In the genomic region with DNA sequence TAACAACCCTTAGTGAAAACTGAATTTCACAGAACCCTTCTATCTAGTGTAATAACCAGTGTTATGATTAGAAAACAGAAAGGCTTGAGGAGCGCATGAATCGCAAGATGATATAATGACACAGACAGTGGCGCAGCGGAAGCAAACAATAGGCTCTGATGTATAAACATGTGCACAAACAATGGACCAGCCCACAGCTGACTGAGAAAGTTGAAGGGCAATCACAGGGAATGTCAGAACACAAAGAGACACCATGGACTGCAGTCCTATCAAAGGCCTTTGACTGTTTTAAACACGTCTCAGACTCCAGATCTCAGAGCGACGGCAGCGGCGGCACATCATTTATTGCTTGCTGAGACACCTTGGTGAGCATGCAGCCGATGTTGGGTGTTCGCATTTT, we compare ENCODE assay signal across 16 cellular contexts.
"Had no signal": no experiment of that assay in that cellular context is flagged by ENCODE, and none has a peak within 500 bp of the region (broad histone marks: within the 10 kb centered on the region; RNA-seq: fewer than 3 reads in every experiment).

No MANE protein-coding gene starts in this region.

- H3K4me3 ChIP-seq: mucosa of descending colon, prostate gland had no signal

- H3K27me3 ChIP-seq: neutrophil had no signal

- ATAC-seq: activated naive CD8-positive, alpha-beta T cell treated with anti-CD3 and anti-CD28 coated beads, Interleukin-2, amount 50 U/mL, for 24 hours; activated T-helper 17 cell treated with anti-CD3 and anti-CD28 coated beads, Interleukin-2, amount 50 U/mL, for 72 hours; esophagus mucosa; left colon; mucosa of descending colon; naive thymus-derived CD4-positive, alpha-beta T cell; sciatic nerve; stimulated activated naive CD8-positive, alpha-beta T cell treated with anti-CD3 and anti-CD28 coated beads, Interleukin-15, amount 100 ng/mL, for 72 hours had no signal

- H3K27ac ChIP-seq: neutrophil, prostate gland, VCaP had no signal

- DNase-seq: activated CD4-positive, alpha-beta T cell treated with anti-CD3 and anti-CD28 coated beads for 1 hour; activated CD4-positive, alpha-beta T cell treated with anti-CD3 and anti-CD28 coated beads, Interleukin-2, amount 50 U/mL, for 4 hours; activated naive CD4-positive, alpha-beta T cell treated with Interleukin-2 at 50 U/mL for 16 hours; activated naive CD8-positive, alpha-beta T cell treated with anti-CD3 and anti-CD28 coated beads, Interleukin-2, amount 50 U/mL, for 24 hours; activated T-cell treated with anti-CD3 and anti-CD28 coated beads for 4 hours; glutamatergic neuron; left colon; mucosa of descending colon; naive thymus-derived CD4-positive, alpha-beta T cell; stimulated activated naive CD8-positive, alpha-beta T cell treated with anti-CD3 and anti-CD28 coated beads, Interleukin-15, amount 100 ng/mL, for 72 hours had no signal
